Comparison of ENCODE assay signal across 9 cellular contexts in the genomic region with DNA sequence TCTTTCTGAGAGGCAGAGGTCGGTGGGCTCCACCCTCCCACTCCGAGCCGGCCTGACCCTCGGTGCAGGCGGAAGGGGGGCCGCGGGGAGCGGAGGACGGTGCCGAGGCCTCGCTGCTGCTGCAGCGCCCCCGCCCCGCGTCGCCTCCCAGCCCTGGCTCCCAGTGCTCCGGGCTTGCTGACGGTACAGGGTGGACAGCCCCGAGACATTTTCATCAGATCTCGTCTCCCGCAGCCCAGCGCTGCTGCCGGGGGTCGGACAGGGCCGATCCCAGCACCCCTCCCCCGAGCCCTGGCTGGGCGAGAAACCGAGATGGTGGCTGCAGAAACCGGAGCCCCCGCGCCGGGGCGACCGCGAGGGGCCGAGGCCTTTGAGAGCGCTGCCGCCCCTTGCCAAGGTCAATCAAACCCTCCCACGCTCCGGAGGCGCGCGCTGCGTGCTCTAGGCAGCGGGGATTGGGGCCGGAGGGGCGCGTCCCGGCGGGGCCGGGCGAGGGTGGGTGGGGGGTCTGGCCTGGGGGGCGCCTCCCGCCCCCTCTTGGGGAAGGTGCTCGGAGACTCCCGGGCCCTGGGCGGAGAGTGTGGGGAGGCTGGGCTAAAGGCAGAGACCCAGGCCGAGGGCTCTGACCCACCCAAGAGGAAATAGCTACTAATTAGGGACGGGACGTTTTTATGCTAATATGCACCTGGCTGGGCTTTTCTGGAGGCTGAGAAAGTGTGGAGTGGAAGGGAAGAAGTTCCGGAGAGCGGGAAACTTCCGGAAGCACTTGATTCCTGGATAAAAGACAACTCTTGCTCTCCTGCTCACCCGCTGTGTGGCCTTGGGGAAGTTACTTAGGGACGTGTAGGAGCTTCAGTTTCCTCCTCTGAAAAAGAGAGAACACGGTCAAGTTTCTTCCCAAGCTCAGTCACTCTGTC. TPM values are rescaled to one million over a fixed set of nuclear protein-coding genes. Genes with fewer than 3 reads are reported as not detected.
DNase-seq lines count a peak whose midpoint lies in the region; TF ChIP-seq lines count a peak whose summit lies in the region.
"Had no signal": no experiment of that assay in that cellular context is flagged by ENCODE, and none has a peak within 500 bp of the region (broad histone marks: within the 10 kb centered on the region; RNA-seq: fewer than 3 reads in every experiment).

No MANE protein-coding gene starts in this region.

- CTCF ChIA-PET in activated CD4-positive, alpha-beta T cell treated with anti-CD3 and anti-CD28 coated beads, Interleukin-2, amount 10 ng/mL, durations not matched to agents 7 days and 5 days (lab: Charles Lee), result interaction anchor here (1.2 to 1.4 kb wide), 3 partner anchors 25 to 336 kb away, joined by 3 to 5 read pairs (median 4); no protein-coding TSS in a partner anchor

- H3K9me3 ChIP-seq in duodenal mucosa (ENCODE audit: control insufficient read depth in 1 of 2, low read length in 2 of 2) (no peaks in the 10 kb centered on the region), tibial nerve (no peaks in the 10 kb centered on the region)

- DNase-seq in NOMO-1 (lab: John Stamatoyannopoulos, UW; ENCODE audit: unreplicated experiment in 2 of 2) (peak; percentile 22 to 53), NOMO-1 treated with dmso at 0.1 percent for 144 hours (lab: John Stamatoyannopoulos, UW; ENCODE audit: unreplicated experiment) (no peak), mesendoderm (peak; percentile 94), tibial nerve (ENCODE audit: low spot score in 2 of 2) (no peak), NCI-H226 (no peak)
- DNase-seq in central memory CD4-positive, alpha-beta T cell, result no peak
- DNase-seq in activated CD4-positive, alpha-beta T cell treated with anti-CD3 and anti-CD28 coated beads, Interleukin-2, amount 10 ng/mL, durations not matched to agents 7 days and 5 days, result no peak
- DNase-seq: CD4-positive, CD25-positive, alpha-beta regulatory T cell had no signal

- H3K79me1 ChIP-seq in mesendoderm (ENCODE audit: low read length), result no peaks in the 10 kb centered on the region

- H3K27me3 ChIP-seq in duodenal mucosa (ENCODE audit: control insufficient read depth in 1 of 2, insufficient read depth in 2 of 2, low read length in 2 of 2) (peaks cover 20% of the 10 kb centered on the region in 2 donors), mesendoderm (ENCODE audit: insufficient read depth, low read length, poor library complexity) (no peaks in the 10 kb centered on the region), tibial nerve (peaks cover 0 to 6% of the 10 kb centered on the region in 2 donors)

- peak overlapping the region; percentile 98 for H3K4ac ChIP-seq in mesendoderm (ENCODE audit: low read depth, low read length)

- peak overlapping the region; percentile 86 for H2BK120ac ChIP-seq in mesendoderm (ENCODE audit: low read depth, low read length)

- no peak for TF ChIP-seq CTCF in tibial nerve (IDR thresholded peaks at IDR 0.05)

- H3K56ac ChIP-seq in mesendoderm (ENCODE audit: low read length), result peak overlapping the region; percentile 97

- H3K4me2 ChIP-seq in mesendoderm (ENCODE audit: low read length), result peak overlapping the region; percentile 68

- TF ChIP-seq EP300 in tibial nerve (IDR thresholded peaks at IDR 0.05), result no peak

- no peak for TF ChIP-seq POLR2A in tibial nerve (IDR thresholded peaks at IDR 0.05)

- H3K27ac ChIP-seq in duodenal mucosa (ENCODE audit: low read depth, low read length), result no peak overlapping the region
- H3K27ac ChIP-seq in mesendoderm (ENCODE audit: low read depth, low read length), result peak overlapping the region; percentile 84
- H3K27ac ChIP-seq in tibial nerve, result peak overlapping the region; percentile 53 to 86 (median 72)

- H3K9me3 Mint-ChIP-seq in activated CD4-positive, alpha-beta T cell treated with anti-CD3 and anti-CD28 coated beads, Interleukin-2, amount 10 ng/mL, durations not matched to agents 7 days and 5 days, result no peaks in the 10 kb centered on the region

- H3K27me3 Mint-ChIP-seq in activated CD4-positive, alpha-beta T cell treated with anti-CD3 and anti-CD28 coated beads, Interleukin-2, amount 10 ng/mL, durations not matched to agents 7 days and 5 days, result peaks cover 68% of the 10 kb centered on the region

- H3K9ac ChIP-seq in duodenal mucosa (ENCODE audit: low read depth in 1 of 2, low read length in 2 of 2) (peak overlapping the region in 1 of 2 donors; percentile 15), mesendoderm (ENCODE audit: low read length) (peak overlapping the region; percentile 82)

- H3K36me3 ChIP-seq in duodenal mucosa (ENCODE audit: control insufficient read depth in 1 of 2, insufficient read depth in 2 of 2, low read length in 2 of 2) (no peaks in the 10 kb centered on the region), mesendoderm (ENCODE audit: control insufficient read depth, insufficient read depth, low read length) (no peaks in the 10 kb centered on the region), tibial nerve (no peaks in the 10 kb centered on the region)

- peaks cover 21% of the 10 kb centered on the region for H3K4me1 Mint-ChIP-seq in activated CD4-positive, alpha-beta T cell treated with anti-CD3 and anti-CD28 coated beads, Interleukin-2, amount 10 ng/mL, durations not matched to agents 7 days and 5 days

- peak overlapping the region; percentile 57 to 62 for H3K4me3 ChIP-seq in duodenal mucosa (ENCODE audit: low read depth in 1 of 2, low read length in 2 of 2)
- H3K4me3 ChIP-seq in mesendoderm (ENCODE audit: low read length), result no peak overlapping the region
- peak overlapping the region; percentile 23 to 54 (median 48) for H3K4me3 ChIP-seq in tibial nerve

- peak overlapping the region; percentile 77 for H2BK5ac ChIP-seq in mesendoderm (ENCODE audit: low read length)

- no peaks in the 10 kb centered on the region for H3K79me2 ChIP-seq in mesendoderm (ENCODE audit: control insufficient read depth, insufficient read depth, low read length)

- peak overlapping the region; percentile 7 for H3K23ac ChIP-seq in mesendoderm (ENCODE audit: low read length)

- WGBS in mesendoderm (ENCODE audit: extremely low coverage, insufficient coverage, low lambda C conversion rate), result no CpG with 5 or more reads among the region's 66 CpGs
- WGBS in tibial nerve, 2 donors, result 4 to 11% methylated on average over 16 to 46 of the region's 66 CpGs

- H4K5ac ChIP-seq in mesendoderm (ENCODE audit: low read length), result no peak overlapping the region

- H3K18ac ChIP-seq in mesendoderm (ENCODE audit: low read length), result peak overlapping the region; percentile 98

- no peak overlapping the region for H3K27ac Mint-ChIP-seq in activated CD4-positive, alpha-beta T cell treated with anti-CD3 and anti-CD28 coated beads, Interleukin-2, amount 10 ng/mL, durations not matched to agents 7 days and 5 days
- H3K27ac Mint-ChIP-seq: CD4-positive, CD25-positive, alpha-beta regulatory T cell had no signal

- H2AK5ac ChIP-seq in mesendoderm (ENCODE audit: low read length), result no peak overlapping the region

- peak overlapping the region; percentile 97 for H4K8ac ChIP-seq in mesendoderm (ENCODE audit: low read depth, low read length)

- no peaks in the 10 kb centered on the region for H3K36me3 Mint-ChIP-seq in activated CD4-positive, alpha-beta T cell treated with anti-CD3 and anti-CD28 coated beads, Interleukin-2, amount 10 ng/mL, durations not matched to agents 7 days and 5 days (ENCODE audit: low read depth)
- H3K36me3 Mint-ChIP-seq: CD4-positive, CD25-positive, alpha-beta regulatory T cell had no signal

- POLR2A ChIA-PET in activated CD4-positive, alpha-beta T cell treated with anti-CD3 and anti-CD28 coated beads, Interleukin-2, amount 10 ng/mL, durations not matched to agents 7 days and 5 days (lab: Charles Lee), result no interaction called here

- no peak overlapping the region for H2BK15ac ChIP-seq in mesendoderm (replicated peaks; ENCODE audit: low read depth)

- H3K4me1 ChIP-seq in duodenal mucosa (ENCODE audit: control insufficient read depth in 1 of 2, insufficient read depth in 2 of 2, low read length in 2 of 2), result peaks cover 27 to 31% of the 10 kb centered on the region in 2 donors
- peaks cover 14% of the 10 kb centered on the region for H3K4me1 ChIP-seq in mesendoderm (ENCODE audit: control insufficient read depth, low read depth, low read length)
- H3K4me1 ChIP-seq in tibial nerve, result peaks cover 0 to 53% (median 26%) of the 10 kb centered on the region in 4 donors

- H3K4me3 Mint-ChIP-seq in activated CD4-positive, alpha-beta T cell treated with anti-CD3 and anti-CD28 coated beads, Interleukin-2, amount 10 ng/mL, durations not matched to agents 7 days and 5 days, result no peak overlapping the region

RNA-seq across cellular contexts. Expression of a gene that starts 42.7 kb away (rescaled TPM):
- 2.4 TPM for polyA plus RNA-seq in mesendoderm (2013, experiment 1 of 2)
- polyA plus RNA-seq in mesendoderm (2013, experiment 2 of 2), result 1.9 TPM
- total RNA-seq in tibial nerve, result 10 to 100 TPM in 1 of 4 donors, 1 to 10 TPM in 3; 4.8 to 13.8 (median 5.9) TPM
- under 1 TPM; 0.12 to 0.22 TPM for total RNA-seq in activated CD4-positive, alpha-beta T cell treated with anti-CD3 and anti-CD28 coated beads, Interleukin-2, amount 10 ng/mL, durations not matched to agents 7 days and 5 days
- total RNA-seq: CD4-positive, CD25-positive, alpha-beta regulatory T cell had no signal
- polyA plus RNA-seq: CD4-positive, CD25-positive, alpha-beta regulatory T cell had no signal

Comparison
In these comparisons a context has a peak if more than half of its experiments do, and no peak if none do; other contexts are left out.
1. DNase-seq: peak in NOMO-1 (2 of 2) and mesendoderm (single experiment); none in NOMO-1 treated with dmso at 0.1 percent for 144 hours (single experiment), tibial nerve (0 of 2), NCI-H226 (single experiment), central memory CD4-positive, alpha-beta T cell (single experiment) and activated CD4-positive, alpha-beta T cell treated with anti-CD3 and anti-CD28 coated beads, Interleukin-2, amount 10 ng/mL, durations not matched to agents 7 days and 5 days (single experiment).
2. RNA of a gene that starts 42.7 kb away (total RNA-seq): 4.8 to 13.8 TPM in tibial nerve; 0.12 to 0.22 TPM in activated CD4-positive, alpha-beta T cell treated with anti-CD3 and anti-CD28 coated beads, Interleukin-2, amount 10 ng/mL, durations not matched to agents 7 days and 5 days; every median in the first group is over 4 times any median in the second.